25 cellular contexts compared by ENCODE assay signal in genomic region chr10:98077223-98077622, GRCh38. TPM values are rescaled to one million over a fixed set of nuclear protein-coding genes. Genes with fewer than 3 reads are reported as not detected.
A peak's percentile ranks its signal among the peaks of the same experiment; 100 is the strongest.
DNase-seq lines count a peak whose midpoint lies in the region; ATAC-seq, FAIRE-seq and TF ChIP-seq lines count a peak whose summit lies in the region.
"Had no signal": no experiment of that assay in that cellular context is flagged by ENCODE, and none has a peak within 500 bp of the region (broad histone marks: within the 10 kb centered on the region; RNA-seq: fewer than 3 reads in every experiment).

No MANE protein-coding gene starts in this region.

- H3K36me3 ChIP-seq in bronchial epithelial cell (ENCODE audit: control insufficient read depth, insufficient read depth, low read length) (no peaks in the 10 kb centered on the region), trophoblast cell (ENCODE audit: control insufficient read depth in 1 of 2, insufficient read depth in 2 of 2, low read length in 2 of 2) (no peaks in the 10 kb centered on the region)

- no peak for ATAC-seq in GM18861 (IDR thresholded peaks at IDR 0.05; ENCODE audit: unreplicated experiment)
- ATAC-seq: A549; CD8-positive, alpha-beta T cell had no signal

- no peak overlapping the region for H2BK12ac ChIP-seq in trophoblast cell (ENCODE audit: low read length)

- no peak overlapping the region for H3K23ac ChIP-seq in trophoblast cell (ENCODE audit: low read length)

- no peak overlapping the region for H3K4me3 ChIP-seq in bronchial epithelial cell (ENCODE audit: low read depth, low read length)
- no peak overlapping the region for H3K4me3 ChIP-seq in trophoblast cell (ENCODE audit: low read depth, low read length)
- H3K4me3 ChIP-seq: A549, GM23248 had no signal

- DNase-seq in SIG-M5 treated with dmso at 0.1 percent for 504 hours (lab: John Stamatoyannopoulos, UW; ENCODE audit: unreplicated experiment) (peak; percentile 8), SIG-M5 (lab: John Stamatoyannopoulos, UW) (no peak), bronchial epithelial cell (ENCODE audit: low read depth) (peak; percentile 55), trophoblast cell (peak; percentile 69 to 94), HUDEP-2 (lab: John Stamatoyannopoulos, UW; ENCODE audit: unreplicated experiment in 76 of 76) (no peak), AML-193 (lab: John Stamatoyannopoulos, UW) (no peak)
- DNase-seq: 8988T; ACHN; Caco-2; CD4-positive, CD25-positive, alpha-beta regulatory T cell; CD8-positive, alpha-beta T cell; DMS 273 treated with DMSO at 0.1 percent for 48 hours; DND-41; GM23248; H7; HCEC 1CT had no signal

- H3K79me1 ChIP-seq in trophoblast cell (ENCODE audit: low read length) = no peaks in the 10 kb centered on the region

- H3K27me3 ChIP-seq in bronchial epithelial cell (ENCODE audit: control insufficient read depth, insufficient read depth, low read length) (no peaks in the 10 kb centered on the region), trophoblast cell (ENCODE audit: insufficient read depth, low read length) (no peaks in the 10 kb centered on the region)

- no peak overlapping the region for H3K4me2 ChIP-seq in trophoblast cell (ENCODE audit: low read length)
- H3K4me2 ChIP-seq: A549 had no signal

- no peak overlapping the region for H3K4ac ChIP-seq in trophoblast cell (ENCODE audit: low read depth, low read length)

- H2AK5ac ChIP-seq in trophoblast cell (ENCODE audit: low read length) = no peak overlapping the region

- no peak overlapping the region for H3K14ac ChIP-seq in trophoblast cell (ENCODE audit: low read length)

- no peaks in the 10 kb centered on the region for H3K9me3 ChIP-seq in trophoblast cell (ENCODE audit: insufficient read depth, low read depth, low read length)
- H3K9me3 ChIP-seq: A549, Caco-2 had no signal

- H4K8ac ChIP-seq in trophoblast cell (ENCODE audit: low read depth, low read length) = no peak overlapping the region

- H3K27ac ChIP-seq in trophoblast cell (ENCODE audit: low read depth, low read length) = no peak overlapping the region
- H3K27ac ChIP-seq: A549, C4-2B, GM23248 had no signal

- H3K79me2 ChIP-seq in trophoblast cell (ENCODE audit: control insufficient read depth, insufficient read depth, low read length, poor library complexity) = no peaks in the 10 kb centered on the region

- no peak overlapping the region for H3K9ac ChIP-seq in trophoblast cell (ENCODE audit: low read length)
- H3K9ac ChIP-seq: GM23248 had no signal

- H2BK120ac ChIP-seq in trophoblast cell (ENCODE audit: insufficient read depth, low read length, poor library complexity) = no peak overlapping the region

- H2AFZ ChIP-seq in trophoblast cell (ENCODE audit: insufficient read depth, low read length, poor library complexity) = no peak overlapping the region
- H2AFZ ChIP-seq: GM23248 had no signal

- no peak for FAIRE-seq in bronchial epithelial cell (lab: Jason Lieb, UNC)
- FAIRE-seq: A549, D721Med, G401.6, GM12892, GM19239, H1 had no signal

- no peak overlapping the region for H2BK5ac ChIP-seq in trophoblast cell (ENCODE audit: low read depth, low read length, poor library complexity)

- no peak overlapping the region for H4K91ac ChIP-seq in trophoblast cell (ENCODE audit: low read depth, low read length)

- no peaks in the 10 kb centered on the region for H3K4me1 ChIP-seq in trophoblast cell (ENCODE audit: control insufficient read depth in 1 of 2, insufficient read depth in 2 of 2, low read length in 2 of 2)
- H3K4me1 ChIP-seq: A549, Caco-2 had no signal

- WGBS in trophoblast cell (ENCODE audit: extremely low coverage, insufficient coverage, insufficient read length) = no CpG with 5 or more reads among the region's 1 CpG

- H4K12ac ChIP-seq in trophoblast cell (ENCODE audit: low read depth, low read length) = no peak overlapping the region

- no peak overlapping the region for H3K18ac ChIP-seq in trophoblast cell (ENCODE audit: low read length)

- no peak for TF ChIP-seq CTCF in bronchial epithelial cell (IDR thresholded peaks at IDR 0.05; ENCODE audit: insufficient read depth, low read length, severe bottlenecking)

RNA-seq across cellular contexts. Expression of gene CRTAC1, which starts 46.8 kb away (rescaled TPM):
- not detected in 2 replicates for total RNA-seq in bronchial epithelial cell
- 0.52 and 0.68 TPM in 2 replicates for polyA plus RNA-seq in trophoblast cell (2013)
- total RNA-seq: Caco-2; CD4-positive, CD25-positive, alpha-beta regulatory T cell; CD8-positive, alpha-beta T cell; GM23248 had no signal
- polyA plus RNA-seq: BJ; CD4-positive, CD25-positive, alpha-beta regulatory T cell; GM23248 had no signal

RNA-seq across cellular contexts. Expression of gene R3HCC1L, which starts 57.2 kb away (rescaled TPM):
- 13.7 and 15.7 TPM in 2 replicates for total RNA-seq in bronchial epithelial cell
- 11.4 and 11.8 TPM in 2 replicates for polyA plus RNA-seq in trophoblast cell (2013)

Comparison
In these comparisons a context has a peak if more than half of its experiments do, and no peak if none do; other contexts are left out.
1. DNase-seq: peak in SIG-M5 treated with dmso at 0.1 percent for 504 hours (single experiment), bronchial epithelial cell (single experiment) and trophoblast cell (2 of 2); none in SIG-M5 (single experiment), HUDEP-2 (0 of 76) and AML-193 (0 of 2).